ENCODE assay signal across 14 cellular contexts in the genomic region with DNA sequence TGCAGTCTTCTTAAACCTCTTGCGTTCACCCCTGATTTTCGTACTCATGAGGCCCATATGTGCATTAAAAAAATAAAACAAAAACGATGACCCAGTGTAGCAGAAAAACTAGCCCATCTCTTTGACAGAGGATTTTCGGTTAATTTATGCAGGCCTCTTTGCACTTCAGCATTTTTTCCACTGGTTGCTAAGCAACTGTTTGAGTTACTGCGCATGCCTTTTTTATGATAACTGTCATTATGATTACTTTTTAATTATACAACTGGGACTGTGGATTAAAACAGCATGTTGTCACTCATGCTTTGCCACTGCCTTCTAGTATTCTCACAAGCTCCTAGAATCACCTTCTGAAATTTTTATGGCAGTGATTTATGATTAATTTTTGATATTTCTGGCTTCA.
DNase-seq lines count a peak whose midpoint lies in the region; ATAC-seq and TF ChIP-seq lines count a peak whose summit lies in the region.
"Had no signal": no experiment of that assay in that cellular context is flagged by ENCODE, and none has a peak within 500 bp of the region (broad histone marks: within the 10 kb centered on the region; RNA-seq: fewer than 3 reads in every experiment).

No MANE protein-coding gene starts in this region.

- H3K27me3 Mint-ChIP-seq in brain, result no peaks in the 10 kb centered on the region
- H3K27me3 Mint-ChIP-seq in mesothelial cell of epicardium (ENCODE audit: low read depth), result no peaks in the 10 kb centered on the region
- H3K27me3 Mint-ChIP-seq in CD8-positive, alpha-beta T cell (ENCODE audit: low read depth), result no peaks in the 10 kb centered on the region
- H3K27me3 Mint-ChIP-seq: activated CD8-positive, alpha-beta T cell treated with anti-CD3 and anti-CD28 coated beads for 36 hours; IgD-negative memory B cell had no signal

- DNase-seq in A673 (ENCODE audit: low spot score) (peak; percentile 65), HAP-1 (ENCODE audit: low spot score in 2 of 2) (peak; percentile 34 to 73), mesothelial cell of epicardium (ENCODE audit: low spot score in 2 of 2, unreplicated experiment in 2 of 2) (no peak), NCI-H2029 (lab: John Stamatoyannopoulos, UW) (no peak), OCI-M1 (lab: John Stamatoyannopoulos, UW) (no peak), NCI-H82 treated with DMSO at 0.1 percent for 48 hours (lab: John Stamatoyannopoulos, UW; ENCODE audit: unreplicated experiment) (no peak)
- DNase-seq in CD8-positive, alpha-beta T cell, result no peak
- DNase-seq: activated CD8-positive, alpha-beta T cell treated with anti-CD3 and anti-CD28 coated beads for 36 hours; NCI-H446 treated with DMSO at 0.1 percent for 48 hours; pancreas; stimulated activated naive CD4-positive, alpha-beta T cell had no signal

- peak overlapping the region; percentile 79 to 95 (median 85) for H3K27ac Mint-ChIP-seq in brain
- H3K27ac Mint-ChIP-seq in mesothelial cell of epicardium, result peak overlapping the region; percentile 94
- H3K27ac Mint-ChIP-seq in CD8-positive, alpha-beta T cell, result no peak overlapping the region
- H3K27ac Mint-ChIP-seq: IgD-negative memory B cell had no signal

- no peaks in the 10 kb centered on the region for H3K9me3 Mint-ChIP-seq in brain
- no peaks in the 10 kb centered on the region for H3K9me3 Mint-ChIP-seq in mesothelial cell of epicardium
- no peaks in the 10 kb centered on the region for H3K9me3 Mint-ChIP-seq in CD8-positive, alpha-beta T cell
- H3K9me3 Mint-ChIP-seq: activated CD8-positive, alpha-beta T cell treated with anti-CD3 and anti-CD28 coated beads for 36 hours; IgD-negative memory B cell had no signal

- intact Hi-C loops in A673 (cut with micrococcal nuclease; ENCODE audit: unreplicated experiment), result loop anchor here (1.0 to 10.0 kb wide), 4 partner anchors 33 to 235 kb away; a partner anchor contains a TSS
- intact Hi-C loops in CD8-positive, alpha-beta T cell (cut with DNase I, micrococcal nuclease), result loop anchor here in 1 of 2 experiments (2.0 kb wide), 1 partner anchor 47 kb away; no protein-coding TSS in a partner anchor

- H3K4me1 Mint-ChIP-seq in brain, result peaks cover 46% of the 10 kb centered on the region
- peaks cover 47% of the 10 kb centered on the region for H3K4me1 Mint-ChIP-seq in mesothelial cell of epicardium
- H3K4me1 Mint-ChIP-seq in CD8-positive, alpha-beta T cell (ENCODE audit: low read depth), result peaks cover 5% of the 10 kb centered on the region

- no peaks in the 10 kb centered on the region for H3K9me3 ChIP-seq in A673 (ENCODE audit: low read depth, low read length, poor library complexity, severe bottlenecking)
- no peaks in the 10 kb centered on the region for H3K9me3 ChIP-seq in HAP-1
- H3K9me3 ChIP-seq in CD8-positive, alpha-beta T cell (ENCODE audit: low read length), result no peaks in the 10 kb centered on the region
- H3K9me3 ChIP-seq: pancreas had no signal

- H3K27me3 ChIP-seq in A673 (replicated peaks; ENCODE audit: insufficient read depth, low read depth, low read length, poor library complexity), result no peaks in the 10 kb centered on the region
- H3K27me3 ChIP-seq in HAP-1 (ENCODE audit: low read depth), result no peaks in the 10 kb centered on the region
- H3K27me3 ChIP-seq in CD8-positive, alpha-beta T cell (ENCODE audit: insufficient read depth, low read length), result no peaks in the 10 kb centered on the region
- H3K27me3 ChIP-seq: pancreas had no signal

- H3K27ac ChIP-seq in A673 (ENCODE audit: low read depth, low read length, poor library complexity, severe bottlenecking), result no peak overlapping the region
- no peak overlapping the region for H3K27ac ChIP-seq in CD8-positive, alpha-beta T cell (ENCODE audit: low read depth, low read length)
- H3K27ac ChIP-seq: pancreas had no signal

- H3K4me1 ChIP-seq in A673 (ENCODE audit: insufficient read depth, low read length, poor library complexity, severe bottlenecking) (peaks cover 13% of the 10 kb centered on the region), HAP-1 (peaks cover 42% of the 10 kb centered on the region)
- no peaks in the 10 kb centered on the region for H3K4me1 ChIP-seq in CD8-positive, alpha-beta T cell (ENCODE audit: insufficient read depth, low read length)
- H3K4me1 ChIP-seq: pancreas had no signal

- POLR2A ChIA-PET in A673 (lab: Charles Lee; ENCODE audit: low non-redundant PET), result no interaction called here
- POLR2A ChIA-PET in CD8-positive, alpha-beta T cell (lab: Charles Lee), result no interaction called here

- no TSS peak for BruUV-seq in A673 (replicated peaks; lab: Mats Ljungman, UMichigan)

- TF ChIP-seq CTCF in A673 (conservative IDR thresholded peaks at IDR 0.05; ENCODE audit: low read depth, low read length), result no peak
- TF ChIP-seq CTCF in brain (conservative IDR thresholded peaks at IDR 0.05), result no peak
- no peak for TF ChIP-seq CTCF in mesothelial cell of epicardium (IDR thresholded peaks at IDR 0.05; ENCODE audit: unreplicated experiment)
- no peak for TF ChIP-seq CTCF in CD8-positive, alpha-beta T cell (IDR thresholded peaks at IDR 0.05)

- H3K4me3 Mint-ChIP-seq in brain, result peak overlapping the region in 4 of 5 experiments; percentile 8 to 47 (median 44)
- peak overlapping the region; percentile 1 for H3K4me3 Mint-ChIP-seq in mesothelial cell of epicardium
- no peak overlapping the region for H3K4me3 Mint-ChIP-seq in CD8-positive, alpha-beta T cell
- H3K4me3 Mint-ChIP-seq: activated CD8-positive, alpha-beta T cell treated with anti-CD3 and anti-CD28 coated beads for 36 hours; IgD-negative memory B cell had no signal

- H3K4me3 ChIP-seq in A673 (ENCODE audit: low read depth, low read length, poor library complexity, severe bottlenecking) (no peak overlapping the region), HAP-1 (no peak overlapping the region)
- no peak overlapping the region for H3K4me3 ChIP-seq in CD8-positive, alpha-beta T cell (ENCODE audit: low read depth, low read length)
- H3K4me3 ChIP-seq: pancreas had no signal

- no peak for ATAC-seq in CD8-positive, alpha-beta T cell
- ATAC-seq: HCT116 had no signal

- H3K36me3 ChIP-seq in A673 (ENCODE audit: insufficient read depth, low read length, poor library complexity, severe bottlenecking) (no peaks in the 10 kb centered on the region), HAP-1 (replicated peaks) (no peaks in the 10 kb centered on the region)
- H3K36me3 ChIP-seq in CD8-positive, alpha-beta T cell (ENCODE audit: insufficient read depth, low read length), result peaks cover 11% of the 10 kb centered on the region

- CTCF ChIA-PET in A673 (lab: Charles Lee), result no interaction called here
- CTCF ChIA-PET in CD8-positive, alpha-beta T cell (lab: Charles Lee), result interaction anchor here (2.2 kb wide), 1 partner anchor 47 kb away, joined by 15 read pairs; no protein-coding TSS in a partner anchor

- in situ Hi-C loops in HAP-1 (cut with MboI; ENCODE audit: low sequenced_read_pairs), result no loop called here

- H3K36me3 Mint-ChIP-seq in brain (peaks cover 54% of the 10 kb centered on the region), mesothelial cell of epicardium (peaks cover 13% of the 10 kb centered on the region)
- peaks cover 66% of the 10 kb centered on the region for H3K36me3 Mint-ChIP-seq in CD8-positive, alpha-beta T cell

Comparison
In these comparisons a context has a peak if more than half of its experiments do, and no peak if none do; other contexts are left out.
1. DNase-seq: peak in A673 (single experiment) and HAP-1 (2 of 2); none in mesothelial cell of epicardium (0 of 2), NCI-H2029 (single experiment), OCI-M1 (single experiment), CD8-positive, alpha-beta T cell (0 of 7) and NCI-H82 treated with DMSO at 0.1 percent for 48 hours (single experiment).